ENCODE assay signal across 22 cellular contexts in genomic region chr22:49270595-49271368, GRCh38.
DNase-seq lines count a peak whose midpoint lies in the region; ATAC-seq and TF ChIP-seq lines count a peak whose summit lies in the region.
"Had no signal": no experiment of that assay in that cellular context is flagged by ENCODE, and none has a peak within 500 bp of the region (broad histone marks: within the 10 kb centered on the region; RNA-seq: fewer than 3 reads in every experiment).

No MANE protein-coding gene starts in this region.

- H3K27me3 Mint-ChIP-seq in osteocyte (ENCODE audit: unreplicated experiment), result peaks cover 11% of the 10 kb centered on the region

- H3K4me1 Mint-ChIP-seq in osteocyte (ENCODE audit: unreplicated experiment), result no peaks in the 10 kb centered on the region
- H3K4me1 Mint-ChIP-seq: IgD-negative memory B cell had no signal

- no peaks in the 10 kb centered on the region for H3K9me3 ChIP-seq in tibial artery

- H3K36me3 Mint-ChIP-seq in osteocyte (ENCODE audit: unreplicated experiment), result no peaks in the 10 kb centered on the region
- H3K36me3 Mint-ChIP-seq: IgD-negative memory B cell had no signal

- no peaks in the 10 kb centered on the region for H3K36me3 ChIP-seq in tibial artery

- H3K4me3 ChIP-seq in coronary artery (no peak overlapping the region), tibial artery (no peak overlapping the region)
- H3K4me3 ChIP-seq: PC-9 had no signal

- peak; percentile 70 for DNase-seq in coronary artery (ENCODE audit: low spot score)
- DNase-seq in left lobe of liver (ENCODE audit: low spot score), result peak; percentile 10
- DNase-seq in osteocyte (ENCODE audit: extremely low spot score, unreplicated experiment), result peak; percentile 83
- DNase-seq in tibial artery, result peak; percentile 16 to 33
- DNase-seq in ureter (ENCODE audit: low spot score), result no peak
- DNase-seq in activated CD8-positive, alpha-beta memory T cell treated with anti-CD3 and anti-CD28 coated beads, Interleukin-2, amount 50 U/mL, for 48 hours, result no peak
- DNase-seq: DMS153, DND-41, MM.1S, NCI-H1048, NCI-H1417, NCI-H1694, NCI-H2029 treated with DMSO at 0.1 percent for 48 hours, NCI-H446 treated with DMSO at 0.1 percent for 48 hours, NCI-H526, PC-9, RPMI8226, SHP77 had no signal

- H3K9me3 Mint-ChIP-seq in osteocyte (ENCODE audit: unreplicated experiment), result no peaks in the 10 kb centered on the region

- peaks cover 0 to 47% of the 10 kb centered on the region in 2 donors for H3K27me3 ChIP-seq in tibial artery

- no peak overlapping the region for H3K4me3 Mint-ChIP-seq in osteocyte (ENCODE audit: unreplicated experiment)
- H3K4me3 Mint-ChIP-seq: IgD-negative memory B cell had no signal

- intact Hi-C loops in tibial artery (cut with DNase I; ENCODE audit: low total_unique reads), result no loop called here

- ATAC-seq in left lobe of liver (no peak), SK-N-SH treated with all-trans-retinoic acid at 6 μM for 48 hours (no peak)

- TF ChIP-seq CTCF in coronary artery (IDR thresholded peaks at IDR 0.05), result no peak
- no peak for TF ChIP-seq CTCF in osteocyte (IDR thresholded peaks at IDR 0.05)
- no peak for TF ChIP-seq CTCF in tibial artery (IDR thresholded peaks at IDR 0.05)

- H3K4me1 ChIP-seq in tibial artery, result no peaks in the 10 kb centered on the region

- H3K27ac Mint-ChIP-seq in osteocyte (ENCODE audit: unreplicated experiment), result no peak overlapping the region
- H3K27ac Mint-ChIP-seq: IgD-negative memory B cell had no signal

- H3K27ac ChIP-seq in coronary artery, result no peak overlapping the region
- no peak overlapping the region for H3K27ac ChIP-seq in tibial artery
- H3K27ac ChIP-seq: HL-60, KMS-11, PC-9 had no signal

TF ChIP-seq in SK-N-SH treated with all-trans-retinoic acid at 6 μM for 48 hours, 23 proteins besides CTCF, POLR2A, EP300 and RAD21:
- no peak for TF ChIP-seq RARB (CRISPR knock-in tag; IDR thresholded peaks at IDR 0.05)
- TF ChIP-seq PPARA (CRISPR knock-in tag; IDR thresholded peaks at IDR 0.05; ENCODE audit: borderline replicate concordance), result no peak
- TF ChIP-seq GLIS3 (CRISPR knock-in tag; IDR thresholded peaks at IDR 0.05), result no peak
- TF ChIP-seq ZNF565 (CRISPR knock-in tag; conservative IDR thresholded peaks at IDR 0.05; ENCODE audit: low read depth), result no peak
- TF ChIP-seq CREB5 (CRISPR knock-in tag; IDR thresholded peaks at IDR 0.05; ENCODE audit: low read depth), result no peak
- TF ChIP-seq ZC3H10 (CRISPR knock-in tag; IDR thresholded peaks at IDR 0.05), result no peak
- TF ChIP-seq TOX (CRISPR knock-in tag; IDR thresholded peaks at IDR 0.05; ENCODE audit: borderline replicate concordance), result no peak
- no peak for TF ChIP-seq POU6F1 (CRISPR knock-in tag; IDR thresholded peaks at IDR 0.05; ENCODE audit: borderline replicate concordance, low read depth)
- no peak for TF ChIP-seq ISL1 (CRISPR knock-in tag; IDR thresholded peaks at IDR 0.05)
- TF ChIP-seq ZFP3 (CRISPR knock-in tag; IDR thresholded peaks at IDR 0.05), result no peak
- TF ChIP-seq CSDC2 (CRISPR knock-in tag; IDR thresholded peaks at IDR 0.05), result no peak
- TF ChIP-seq ZNF8 (CRISPR knock-in tag; IDR thresholded peaks at IDR 0.05), result no peak
- no peak for TF ChIP-seq ZFP30 (CRISPR knock-in tag; IDR thresholded peaks at IDR 0.05)
- no peak for TF ChIP-seq ARNTL (CRISPR knock-in tag; IDR thresholded peaks at IDR 0.05; ENCODE audit: borderline replicate concordance, low read depth)
- no peak for TF ChIP-seq CSRNP3 (CRISPR knock-in tag; IDR thresholded peaks at IDR 0.05)
- TF ChIP-seq SNAI2 (CRISPR knock-in tag; IDR thresholded peaks at IDR 0.05), result no peak
TF ChIP-seq in SK-N-SH treated with all-trans-retinoic acid at 6 μM for 48 hours: peak in this region for 0.

Comparison
In these comparisons a context has a peak if more than half of its experiments do, and no peak if none do; other contexts are left out.
1. DNase-seq: peak in coronary artery (single experiment), left lobe of liver (single experiment), osteocyte (single experiment) and tibial artery (2 of 2); none in ureter (single experiment) and activated CD8-positive, alpha-beta memory T cell treated with anti-CD3 and anti-CD28 coated beads, Interleukin-2, amount 50 U/mL, for 48 hours (single experiment).